Comparison of ENCODE assay signal across 23 cellular contexts in genomic region chr18:47095810-47096209, GRCh38. TPM values are rescaled to one million over a fixed set of nuclear protein-coding genes. Genes with fewer than 3 reads are reported as not detected.
A peak's percentile ranks its signal among the peaks of the same experiment; 100 is the strongest.
DNase-seq lines count a peak whose midpoint lies in the region; ATAC-seq and TF ChIP-seq lines count a peak whose summit lies in the region.
"Had no signal": no experiment of that assay in that cellular context is flagged by ENCODE, and none has a peak within 500 bp of the region (broad histone marks: within the 10 kb centered on the region; RNA-seq: fewer than 3 reads in every experiment).

No MANE protein-coding gene starts in this region.

- H3K9me3 ChIP-seq in endodermal cell (ENCODE audit: control insufficient read depth, low read length) (no peaks in the 10 kb centered on the region), iPS-15b (ENCODE audit: control insufficient read depth, insufficient read depth, low read length) (no peaks in the 10 kb centered on the region)
- H3K9me3 ChIP-seq: BE2C, BLaER1 had no signal

- H3K9ac ChIP-seq in endodermal cell (ENCODE audit: extremely low read depth, low read length, poor library complexity, severe bottlenecking) (no peak overlapping the region), iPS-15b (ENCODE audit: low read depth, low read length) (peak overlapping the region; percentile 1)
- H3K9ac ChIP-seq: BLaER1 had no signal

- CTCF ChIA-PET in activated CD4-positive, alpha-beta T cell treated with anti-CD3 and anti-CD28 coated beads for 36 hours (lab: Charles Lee): interaction anchor here (0.8 to 1.0 kb wide), 3 partner anchors 21 to 110 kb away, joined by 3 to 5 read pairs (median 4); no protein-coding TSS in a partner anchor

- ATAC-seq in activated CD4-positive, alpha-beta T cell treated with anti-CD3 and anti-CD28 coated beads for 36 hours: no peak
- ATAC-seq: GM12878 had no signal

- no peak for DNase-seq in endodermal cell
- no peak for DNase-seq in neural crest cell (ENCODE audit: low read depth, low spot score)
- no peak for DNase-seq in NCI-H2196 (lab: John Stamatoyannopoulos, UW; ENCODE audit: unreplicated experiment)
- DNase-seq in activated CD4-positive, alpha-beta T cell treated with anti-CD3 and anti-CD28 coated beads for 36 hours: no peak
- DNase-seq: 8988T; ACHN; BE2C; C1 segment of cervical spinal cord; CD4-positive, alpha-beta memory T cell; CD4-positive, CD25-positive, alpha-beta regulatory T cell; CD8-positive, alpha-beta memory T cell; COR-L47; DMS 273 treated with DMSO at 0.1 percent for 48 hours; DMS153; DMS53; DMS79; DND-41; EL; GDM1 had no signal

- H3K4me1 ChIP-seq in endodermal cell (ENCODE audit: control insufficient read depth, insufficient read depth, low read length) (no peaks in the 10 kb centered on the region), iPS-15b (ENCODE audit: control insufficient read depth, insufficient read depth, low read length) (no peaks in the 10 kb centered on the region)
- H3K4me1 ChIP-seq: BE2C, BLaER1 had no signal

- H3K4me3 Mint-ChIP-seq in endodermal cell (peak overlapping the region; percentile 7), neural crest cell (no peak overlapping the region)
- no peak overlapping the region for H3K4me3 Mint-ChIP-seq in activated CD4-positive, alpha-beta T cell treated with anti-CD3 and anti-CD28 coated beads for 36 hours
- H3K4me3 Mint-ChIP-seq: CD14-positive monocyte; CD4-positive, alpha-beta memory T cell; CD4-positive, CD25-positive, alpha-beta regulatory T cell; CD8-positive, alpha-beta memory T cell had no signal

- H3K27ac Mint-ChIP-seq in endodermal cell: peak overlapping the region; percentile 16
- peak overlapping the region; percentile 2 for H3K27ac Mint-ChIP-seq in neural crest cell (ENCODE audit: unreplicated experiment)
- H3K27ac Mint-ChIP-seq in activated CD4-positive, alpha-beta T cell treated with anti-CD3 and anti-CD28 coated beads for 36 hours: no peak overlapping the region
- H3K27ac Mint-ChIP-seq: CD14-positive monocyte; CD4-positive, alpha-beta memory T cell; CD4-positive, CD25-positive, alpha-beta regulatory T cell; CD8-positive, alpha-beta memory T cell had no signal

- H3K4me1 Mint-ChIP-seq in endodermal cell (peaks cover 10% of the 10 kb centered on the region), neural crest cell (peaks cover 13% of the 10 kb centered on the region)
- no peaks in the 10 kb centered on the region for H3K4me1 Mint-ChIP-seq in activated CD4-positive, alpha-beta T cell treated with anti-CD3 and anti-CD28 coated beads for 36 hours
- H3K4me1 Mint-ChIP-seq: CD14-positive monocyte; CD4-positive, alpha-beta memory T cell; CD8-positive, alpha-beta memory T cell had no signal

- POLR2A ChIA-PET in activated CD4-positive, alpha-beta T cell treated with anti-CD3 and anti-CD28 coated beads for 36 hours (lab: Charles Lee): no interaction called here

- no peak overlapping the region for H3K27ac ChIP-seq in endodermal cell (ENCODE audit: low read depth, low read length)
- H3K27ac ChIP-seq: BLaER1 had no signal

- intact Hi-C loops in activated CD4-positive, alpha-beta T cell treated with anti-CD3 and anti-CD28 coated beads for 36 hours (cut with DNase I, micrococcal nuclease): no loop called here

- H3K27me3 Mint-ChIP-seq in endodermal cell (ENCODE audit: insufficient read depth) (no peaks in the 10 kb centered on the region), neural crest cell (ENCODE audit: low read depth) (no peaks in the 10 kb centered on the region)
- H3K27me3 Mint-ChIP-seq in activated CD4-positive, alpha-beta T cell treated with anti-CD3 and anti-CD28 coated beads for 36 hours: no peaks in the 10 kb centered on the region
- H3K27me3 Mint-ChIP-seq: CD4-positive, alpha-beta memory T cell; CD4-positive, CD25-positive, alpha-beta regulatory T cell had no signal

- WGBS in endodermal cell (ENCODE audit: insufficient coverage in 1 of 2, insufficient read length in 1 of 2), 2 experiments: 61% methylated on average over 3 of the region's 3 CpGs

- peaks cover 2% of the 10 kb centered on the region for H3K36me3 Mint-ChIP-seq in endodermal cell (ENCODE audit: low read depth)
- peaks cover 9% of the 10 kb centered on the region for H3K36me3 Mint-ChIP-seq in neural crest cell (ENCODE audit: low read depth)
- peaks cover 3% of the 10 kb centered on the region for H3K36me3 Mint-ChIP-seq in activated CD4-positive, alpha-beta T cell treated with anti-CD3 and anti-CD28 coated beads for 36 hours (ENCODE audit: low read depth)

- H3K4me3 ChIP-seq in endodermal cell (ENCODE audit: low read length) (no peak overlapping the region), iPS-15b (ENCODE audit: low read depth, low read length) (no peak overlapping the region)
- H3K4me3 ChIP-seq: BLaER1, GM12878 had no signal

- TF ChIP-seq CTCF in endodermal cell (conservative IDR thresholded peaks at IDR 0.05) (no peak), neural crest cell (conservative IDR thresholded peaks at IDR 0.05) (no peak)

- H3K36me3 ChIP-seq in endodermal cell (ENCODE audit: control insufficient read depth, insufficient read depth, low read length) (no peaks in the 10 kb centered on the region), iPS-15b (ENCODE audit: control insufficient read depth, insufficient read depth, low read length) (no peaks in the 10 kb centered on the region)
- H3K36me3 ChIP-seq: BE2C, BLaER1 had no signal

- H3K27me3 ChIP-seq in endodermal cell (ENCODE audit: control insufficient read depth, insufficient read depth, low read length, poor library complexity, severe bottlenecking) (no peaks in the 10 kb centered on the region), iPS-15b (ENCODE audit: control insufficient read depth, insufficient read depth, low read length) (no peaks in the 10 kb centered on the region)
- H3K27me3 ChIP-seq: BE2C, BLaER1 had no signal

- peaks cover 2% of the 10 kb centered on the region for H3K9me3 Mint-ChIP-seq in endodermal cell
- H3K9me3 Mint-ChIP-seq in neural crest cell: peaks cover 2% of the 10 kb centered on the region
- no peaks in the 10 kb centered on the region for H3K9me3 Mint-ChIP-seq in activated CD4-positive, alpha-beta T cell treated with anti-CD3 and anti-CD28 coated beads for 36 hours (ENCODE audit: low read depth)
- H3K9me3 Mint-ChIP-seq: CD14-positive monocyte; CD4-positive, alpha-beta memory T cell; CD4-positive, CD25-positive, alpha-beta regulatory T cell; CD8-positive, alpha-beta memory T cell had no signal

RNA-seq across cellular contexts. Expression of gene HDHD2, which starts 54.5 kb away (rescaled TPM):
- total RNA-seq in endodermal cell (10 to 100 TPM; 53.6 to 76.8 TPM), neural crest cell (58.1 and 59.8 TPM in 2 replicates)
- 61.6 TPM for polyA plus RNA-seq in endodermal cell (2013, experiment 1 of 2)
- polyA plus RNA-seq in endodermal cell (2013, experiment 2 of 2): 58.7 TPM
- 10 to 100 TPM; 27.7 to 28.9 TPM for total RNA-seq in activated CD4-positive, alpha-beta T cell treated with anti-CD3 and anti-CD28 coated beads for 36 hours
